In genomic region chr12:110531741-110532333, GRCh38 we compare ENCODE assay signal across 9 cellular contexts. TPM values are rescaled to one million over a fixed set of nuclear protein-coding genes. Genes with fewer than 3 reads are reported as not detected.
DNase-seq lines count a peak whose midpoint lies in the region; ATAC-seq, FAIRE-seq and TF ChIP-seq lines count a peak whose summit lies in the region.
"Had no signal": no experiment of that assay in that cellular context is flagged by ENCODE, and none has a peak within 500 bp of the region (broad histone marks: within the 10 kb centered on the region; RNA-seq: fewer than 3 reads in every experiment).

No MANE protein-coding gene starts in this region.

- H3K4me2 ChIP-seq in K562 (ENCODE audit: insufficient read depth, low read length): no peak overlapping the region
- H3K4me2 ChIP-seq in smooth muscle cell: peak overlapping the region; percentile 5

- H3K27me3 ChIP-seq in K562 (ENCODE audit: control insufficient read depth in 2 of 2, insufficient read depth in 2 of 2, low read length in 2 of 2) (no peaks in the 10 kb centered on the region), smooth muscle cell (ENCODE audit: low read depth) (no peaks in the 10 kb centered on the region)
- H3K27me3 ChIP-seq: cardiac muscle cell had no signal

- H3K4me1 ChIP-seq in K562 (replicated peaks in 1 of 2; ENCODE audit: control insufficient read depth in 2 of 2, insufficient read depth in 2 of 2, low read length in 2 of 2) (no peaks in the 10 kb centered on the region), smooth muscle cell (ENCODE audit: low read depth) (no peaks in the 10 kb centered on the region)

- in situ Hi-C loops in K562 (cut with MboI): no loop called here

- no peaks in the 10 kb centered on the region for H3K9me3 Mint-ChIP-seq in CD14-positive monocyte

- H3K36me3 Mint-ChIP-seq in CD14-positive monocyte: peaks cover 51 to 70% of the 10 kb centered on the region in 2 donors

- no TSS peak for BruUV-seq in K562 (replicated peaks; lab: Mats Ljungman, UMichigan)

- peaks cover 0 to 3% (median 0%) of the 10 kb centered on the region in 3 donors for H3K27me3 Mint-ChIP-seq in CD14-positive monocyte (ENCODE audit: low read depth in 3 of 3)

- no peaks in the 10 kb centered on the region; the same call in 2 of the 3 replicates for H3K79me2 ChIP-seq in K562 (ENCODE audit: control insufficient read depth, insufficient read depth, low read length)
- no peaks in the 10 kb centered on the region for H3K79me2 ChIP-seq in smooth muscle cell (ENCODE audit: low read depth)

- no peak overlapping the region for H3K9ac ChIP-seq in K562 (ENCODE audit: insufficient read depth in 1 of 2, low read depth in 2 of 2, low read length in 2 of 2)
- H3K9ac ChIP-seq in smooth muscle cell (ENCODE audit: low read depth): no peak overlapping the region

- H2AFZ ChIP-seq in K562 (ENCODE audit: low read depth, low read length): no peak overlapping the region
- no peak overlapping the region for H2AFZ ChIP-seq in smooth muscle cell (ENCODE audit: low read depth)

- no peak for TF ChIP-seq EP300 in K562 (IDR thresholded peaks at IDR 0.05; ENCODE audit: low read length)

- TF ChIP-seq CTCF in K562 (IDR thresholded peaks at IDR 0.05 in 2 of 3, conservative IDR thresholded peaks at IDR 0.05 in 1 of 3; ENCODE audit: insufficient read depth in 2 of 3, low read depth in 1 of 3, low read length in 3 of 3): no peak
- TF ChIP-seq CTCF in smooth muscle cell (IDR thresholded peaks at IDR 0.05; ENCODE audit: borderline replicate concordance, insufficient read depth, poor library complexity, severe bottlenecking): no peak
- TF ChIP-seq CTCF in CD14-positive monocyte (IDR thresholded peaks at IDR 0.05): no peak

- H3K27ac ChIP-seq in K562 (ENCODE audit: extremely low read depth, low read depth, low read length): no peak overlapping the region
- no peak overlapping the region for H3K27ac ChIP-seq in smooth muscle cell (ENCODE audit: low read depth)

- no peaks in the 10 kb centered on the region for H3F3A ChIP-seq in smooth muscle cell (ENCODE audit: low read depth)

- H3K4me3 Mint-ChIP-seq in CD14-positive monocyte: no peak overlapping the region

- TF ChIP-seq POLR2A in K562 (conservative IDR thresholded peaks at IDR 0.05): 0 out of 2 replicates have a peak, but pooled peaks have one; percentile 29

- intact Hi-C loops in K562 (cut with micrococcal nuclease): no loop called here
- intact Hi-C loops in CD14-positive monocyte (cut with micrococcal nuclease): no loop called here

- H3K9me3 ChIP-seq in K562 (replicated peaks; ENCODE audit: control insufficient read depth, insufficient read depth, low read depth, low read length) (no peaks in the 10 kb centered on the region), smooth muscle cell (replicated peaks; ENCODE audit: low read depth) (no peaks in the 10 kb centered on the region)

- ATAC-seq in HG03135 (IDR thresholded peaks at IDR 0.05; ENCODE audit: unreplicated experiment) (peak; percentile 90), K562 (no peak)

- H3K9me1 ChIP-seq in K562 (ENCODE audit: control insufficient read depth, insufficient read depth, low read length): no peaks in the 10 kb centered on the region

- 67% methylated on average over 2 of the region's 2 CpGs for WGBS in K562 (ENCODE audit: insufficient coverage, low coverage, missing lambda C conversion rate)
- 68% methylated on average over 2 of the region's 2 CpGs for WGBS in smooth muscle cell (ENCODE audit: low lambda C conversion rate)

- H3K4me3 ChIP-seq in K562: no peak overlapping the region
- H3K4me3 ChIP-seq in smooth muscle cell: no peak overlapping the region
- H3K4me3 ChIP-seq: cardiac muscle cell had no signal

- no peaks in the 10 kb centered on the region for H4K20me1 ChIP-seq in K562 (replicated peaks; ENCODE audit: control insufficient read depth, insufficient read depth, low read length)
- H4K20me1 ChIP-seq in smooth muscle cell (ENCODE audit: low read depth): peaks cover 46% of the 10 kb centered on the region

- peak; percentile 48 for DNase-seq in AG20443 (ENCODE audit: low spot score)
- DNase-seq in GM19239 (ENCODE audit: insufficient read length, low spot score): peak; percentile 50
- DNase-seq in K562 (ENCODE audit: extremely low read depth in 1 of 4, low spot score in 3 of 4): no peak
- DNase-seq in smooth muscle cell (lab: John Stamatoyannopoulos, UW; ENCODE audit: unreplicated experiment): no peak
- DNase-seq in middle frontal gyrus (ENCODE audit: extremely low spot score, low spot score): no peak
- no peak for DNase-seq in CD14-positive monocyte (ENCODE audit: low spot score)
- no peak for DNase-seq in kidney tubule cell (ENCODE audit: low spot score)

- POLR2A ChIA-PET in K562 (lab: Yijun Ruan, JAX): interaction anchor here (0.6 to 1.5 kb wide), 2 partner anchors 12 to 75 kb away, joined by 3 to 4 read pairs; no protein-coding TSS in a partner anchor

- H3K36me3 ChIP-seq in K562 (ENCODE audit: control insufficient read depth, insufficient read depth, low read length) (peaks cover 44% of the 10 kb centered on the region), smooth muscle cell (ENCODE audit: low read depth) (no peaks in the 10 kb centered on the region)

- no peak for TF ChIP-seq RAD21 in K562 (CRISPR knock-in tag; conservative IDR thresholded peaks at IDR 0.05 in 1 of 2, IDR thresholded peaks at IDR 0.05 in 1 of 2)

- CTCF ChIA-PET in K562 (lab: Yijun Ruan, JAX; ENCODE audit: low intra/inter-chr PET ratio): no interaction called here

- no peaks in the 10 kb centered on the region for H3K4me1 Mint-ChIP-seq in CD14-positive monocyte

- peak; percentile 98 for FAIRE-seq in GM19239 (lab: Jason Lieb, UNC)
- no peak for FAIRE-seq in K562 (lab: Jason Lieb, UNC)

- H3K27ac Mint-ChIP-seq in CD14-positive monocyte: no peak overlapping the region

RNA-seq across cellular contexts. Expression of gene RAD9B, which starts 29.7 kb away (rescaled TPM):
- total RNA-seq in K562 (2011; cell fraction: chromatin; rRNA removed; ENCODE audit: low replicate concordance): 0.28 and 0.79 TPM in 2 replicates
- total RNA-seq in K562 (2011; cell fraction: nucleolus; rRNA removed): 0.13 and 0.17 TPM in 2 replicates
- total RNA-seq in K562 (2011; cell fraction: nucleoplasm; rRNA removed): 0.29 and 0.69 TPM in 2 replicates
- total RNA-seq in K562 (2014; rRNA removed) (0.05 and 0.69 TPM in 2 replicates), K562 (2014; rRNA removed; fragmentation: Illumina TruSeq; extraction: Trizol) (0.65 and 0.80 TPM in 2 replicates), K562 (2015; rRNA removed; fragmentation: Illumina TruSeq; extraction: Trizol) (0.43 and 0.64 TPM in 2 replicates), K562 (2021) (0.31 and 0.51 TPM in 2 replicates), smooth muscle cell (not detected in 2 replicates)
- polyA plus RNA-seq in K562 (2011; rRNA removed) (0.24 and 0.42 TPM in 2 replicates), K562 (2014; fragmentation: Illumina TruSeq; extraction: Trizol) (0.28 and 0.43 TPM in 2 replicates), K562 (2014; fragmentation: Nextera tagmentation; extraction: Ambion mirVana) (under 1 TPM; 0.49 to 0.83 TPM), K562 (2014; rRNA removed) (0.31 and 0.32 TPM in 2 replicates), smooth muscle cell (0.64 TPM in 1 of 2 replicates, not detected in the other), CD14-positive monocyte (1 to 10 TPM; 1.3 to 3.0 TPM)
- 0.28 and 0.34 TPM in 2 replicates for polyA plus RNA-seq in K562 (2011; cell fraction: cytosol; rRNA removed)
- polyA plus RNA-seq in K562 (2011; cell fraction: nucleus; rRNA removed): 0.20 and 0.73 TPM in 2 replicates
- 0.34 and 1.2 TPM in 2 replicates for polyA plus RNA-seq in K562 (2012)
- 0.14 and 2.3 TPM in 2 replicates for polyA minus RNA-seq in K562 (2011; rRNA and poly(A)+ RNA removed)
- polyA minus RNA-seq in K562 (2011; cell fraction: cytosol; rRNA and poly(A)+ RNA removed): not detected in 2 replicates
- not detected in 2 replicates for polyA minus RNA-seq in K562 (2011; cell fraction: nucleus; rRNA and poly(A)+ RNA removed)

RNA-seq across cellular contexts. Expression of gene VPS29, which starts 29.9 kb away (rescaled TPM):
- 69.7 and 167 TPM in 2 replicates for total RNA-seq in K562 (2011; cell fraction: chromatin; rRNA removed; ENCODE audit: low replicate concordance)
- total RNA-seq in K562 (2011; cell fraction: nucleolus; rRNA removed): 43.2 and 47.9 TPM in 2 replicates
- 103 and 144 TPM in 2 replicates for total RNA-seq in K562 (2011; cell fraction: nucleoplasm; rRNA removed)
- total RNA-seq in K562 (2014; rRNA removed): 69.6 and 85.8 TPM in 2 replicates
- total RNA-seq in K562 (2014; rRNA removed; fragmentation: Illumina TruSeq; extraction: Trizol): 166 and 190 TPM in 2 replicates
- 143 and 162 TPM in 2 replicates for total RNA-seq in K562 (2015; rRNA removed; fragmentation: Illumina TruSeq; extraction: Trizol)
- total RNA-seq in K562 (2021): 117 and 125 TPM in 2 replicates
- polyA plus RNA-seq in K562 (2011; rRNA removed): 218 and 272 TPM in 2 replicates
- polyA plus RNA-seq in K562 (2011; cell fraction: cytosol; rRNA removed): 70.1 and 115 TPM in 2 replicates
- polyA plus RNA-seq in K562 (2011; cell fraction: nucleus; rRNA removed): 72.2 and 128 TPM in 2 replicates
- 163 and 172 TPM in 2 replicates for polyA plus RNA-seq in K562 (2012)
- 225 and 273 TPM in 2 replicates for polyA plus RNA-seq in K562 (2014; fragmentation: Illumina TruSeq; extraction: Trizol)
- polyA plus RNA-seq in K562 (2014; fragmentation: Nextera tagmentation; extraction: Ambion mirVana): 100 to 1,000 TPM; 550 to 638 TPM
- 269 and 342 TPM in 2 replicates for polyA plus RNA-seq in K562 (2014; rRNA removed)
- 126 and 146 TPM in 2 replicates for polyA minus RNA-seq in K562 (2011; rRNA and poly(A)+ RNA removed)
- 33.7 and 46.7 TPM in 2 replicates for polyA minus RNA-seq in K562 (2011; cell fraction: cytosol; rRNA and poly(A)+ RNA removed)
- polyA minus RNA-seq in K562 (2011; cell fraction: nucleus; rRNA and poly(A)+ RNA removed): 29.8 and 58.5 TPM in 2 replicates
- 72.9 and 85.1 TPM in 2 replicates for total RNA-seq in smooth muscle cell
- 136 TPM in 2 replicates for polyA plus RNA-seq in smooth muscle cell
- 100 to 1,000 TPM; 342 to 409 TPM for polyA plus RNA-seq in CD14-positive monocyte

RNA-seq across cellular contexts. Expression of gene PPTC7, which starts 51.3 kb away (rescaled TPM):
- total RNA-seq in K562 (2011; cell fraction: chromatin; rRNA removed; ENCODE audit: low replicate concordance): 18.9 and 40.1 TPM in 2 replicates
- 12.0 and 15.0 TPM in 2 replicates for total RNA-seq in K562 (2011; cell fraction: nucleolus; rRNA removed)
- total RNA-seq in K562 (2011; cell fraction: nucleoplasm; rRNA removed): 29.2 and 51.3 TPM in 2 replicates
- total RNA-seq in K562 (2014; rRNA removed) (5.3 and 5.4 TPM in 2 replicates), K562 (2014; rRNA removed; fragmentation: Illumina TruSeq; extraction: Trizol) (11.9 and 12.1 TPM in 2 replicates), K562 (2015; rRNA removed; fragmentation: Illumina TruSeq; extraction: Trizol) (7.6 and 8.0 TPM in 2 replicates), K562 (2021) (19.3 and 21.8 TPM in 2 replicates), smooth muscle cell (8.9 and 9.4 TPM in 2 replicates)
- polyA plus RNA-seq in K562 (2011; rRNA removed) (21.6 and 23.1 TPM in 2 replicates), K562 (2014; fragmentation: Illumina TruSeq; extraction: Trizol) (18.2 and 19.5 TPM in 2 replicates), K562 (2014; fragmentation: Nextera tagmentation; extraction: Ambion mirVana) (1 to 10 TPM; 2.6 to 4.7 TPM), K562 (2014; rRNA removed) (15.2 and 16.9 TPM in 2 replicates), smooth muscle cell (3.6 and 4.5 TPM in 2 replicates), CD14-positive monocyte (10 to 100 TPM; 11.6 to 15.1 TPM)
- polyA plus RNA-seq in K562 (2011; cell fraction: cytosol; rRNA removed): 7.9 and 14.3 TPM in 2 replicates
- polyA plus RNA-seq in K562 (2011; cell fraction: nucleus; rRNA removed): 17.9 and 24.3 TPM in 2 replicates
- polyA plus RNA-seq in K562 (2012): 13.8 and 15.4 TPM in 2 replicates
- 36.0 and 39.7 TPM in 2 replicates for polyA minus RNA-seq in K562 (2011; rRNA and poly(A)+ RNA removed)
- 14.9 and 17.1 TPM in 2 replicates for polyA minus RNA-seq in K562 (2011; cell fraction: cytosol; rRNA and poly(A)+ RNA removed)
- 11.0 and 20.3 TPM in 2 replicates for polyA minus RNA-seq in K562 (2011; cell fraction: nucleus; rRNA and poly(A)+ RNA removed)

Comparison
In these comparisons a context has a peak if more than half of its experiments do, and no peak if none do; other contexts are left out.
1. DNase-seq: peak in AG20443 (single experiment) and GM19239 (single experiment); none in K562 (0 of 4), smooth muscle cell (single experiment), middle frontal gyrus (single experiment), CD14-positive monocyte (single experiment) and kidney tubule cell (single experiment).